Comparison of ENCODE assay signal across 8 cellular contexts in genomic region chr12:54300732-54301427, GRCh38. TPM values are rescaled to one million over a fixed set of nuclear protein-coding genes. Genes with fewer than 3 reads are reported as not detected.
DNase-seq lines count a peak whose midpoint lies in the region; ATAC-seq and TF ChIP-seq lines count a peak whose summit lies in the region.

Gene NFE2 (minus strand): TSS chr12:54301015. CDS start chr12:54295248, 5,767 bp downstream.

- peaks cover 10% of the 10 kb centered on the region for H3K4me1 Mint-ChIP-seq in activated CD8-positive, alpha-beta T cell treated with anti-CD3 and anti-CD28 coated beads for 36 hours (ENCODE audit: low read depth)
- H3K4me1 Mint-ChIP-seq in neural crest cell, result peaks cover 25% of the 10 kb centered on the region

- no peak for TF ChIP-seq CTCF in activated CD8-positive, alpha-beta T cell treated with anti-CD3 and anti-CD28 coated beads for 36 hours (IDR thresholded peaks at IDR 0.05)
- peak; percentile 11 for TF ChIP-seq CTCF in fibroblast of pulmonary artery (IDR thresholded peaks at IDR 0.05; ENCODE audit: low read length, missing control alignments)
- TF ChIP-seq CTCF in neural crest cell (conservative IDR thresholded peaks at IDR 0.05), result no peak

- H3K27ac Mint-ChIP-seq in activated CD8-positive, alpha-beta T cell treated with anti-CD3 and anti-CD28 coated beads for 36 hours, result no peak within 1 kb of the TSS
- no peak within 1 kb of the TSS for H3K27ac Mint-ChIP-seq in neural crest cell (ENCODE audit: unreplicated experiment)

- H3K27me3 Mint-ChIP-seq in activated CD8-positive, alpha-beta T cell treated with anti-CD3 and anti-CD28 coated beads for 36 hours, result peaks cover 45% of the 10 kb centered on the region
- H3K27me3 Mint-ChIP-seq in neural crest cell (ENCODE audit: low read depth), result peaks cover 53% of the 10 kb centered on the region

- POLR2A ChIA-PET in activated CD8-positive, alpha-beta T cell treated with anti-CD3 and anti-CD28 coated beads for 36 hours (lab: Charles Lee), result interaction anchor here (1.0 to 3.3 kb wide), 3 partner anchors 12 to 19 kb away, joined by 4 to 33 read pairs (median 5); no protein-coding TSS in a partner anchor

- CTCF ChIA-PET in activated CD8-positive, alpha-beta T cell treated with anti-CD3 and anti-CD28 coated beads for 36 hours (lab: Charles Lee), result interaction anchor here (0.6 to 3.5 kb wide), 9 partner anchors 9 to 139 kb away, joined by 3 to 14 read pairs (median 6); partner anchors contain the start of gene COPZ1

- peak within 1 kb of the TSS; percentile 37 for H3K4me3 ChIP-seq in fibroblast of pulmonary artery (replicated peaks; ENCODE audit: low read depth, low read length)

- DNase-seq in DMS 273 (lab: John Stamatoyannopoulos, UW; ENCODE audit: unreplicated experiment) (peak; percentile 55), DMS 273 treated with DMSO at 0.1 percent for 48 hours (lab: John Stamatoyannopoulos, UW) (no peak), NCI-H1436 (lab: John Stamatoyannopoulos, UW) (peak; percentile 33), fibroblast of pulmonary artery (ENCODE audit: low read depth) (peak; percentile 61), neural crest cell (ENCODE audit: low read depth, low spot score) (peak; percentile 53), SW 1271 (lab: John Stamatoyannopoulos, UW) (no peak)
- DNase-seq in activated CD8-positive, alpha-beta T cell treated with anti-CD3 and anti-CD28 coated beads for 36 hours, result peak; percentile 55

- no peaks in the 10 kb centered on the region for H3K36me3 Mint-ChIP-seq in activated CD8-positive, alpha-beta T cell treated with anti-CD3 and anti-CD28 coated beads for 36 hours (ENCODE audit: low read depth)
- no peaks in the 10 kb centered on the region for H3K36me3 Mint-ChIP-seq in neural crest cell (ENCODE audit: low read depth)

- intact Hi-C loops in activated CD8-positive, alpha-beta T cell treated with anti-CD3 and anti-CD28 coated beads for 36 hours (cut with micrococcal nuclease), result no loop called here

- peak; percentile 69 for ATAC-seq in activated CD8-positive, alpha-beta T cell treated with anti-CD3 and anti-CD28 coated beads for 36 hours
- no peak for ATAC-seq in GM19324 (IDR thresholded peaks at IDR 0.05; ENCODE audit: low FRiP score, unreplicated experiment)

- H3K4me3 Mint-ChIP-seq in activated CD8-positive, alpha-beta T cell treated with anti-CD3 and anti-CD28 coated beads for 36 hours, result no peak within 1 kb of the TSS
- H3K4me3 Mint-ChIP-seq in neural crest cell, result peak within 1 kb of the TSS; percentile 67

- no peaks in the 10 kb centered on the region for H3K9me3 Mint-ChIP-seq in activated CD8-positive, alpha-beta T cell treated with anti-CD3 and anti-CD28 coated beads for 36 hours
- no peaks in the 10 kb centered on the region for H3K9me3 Mint-ChIP-seq in neural crest cell

RNA-seq across cellular contexts. Expression of gene NFE2, which starts in this region (rescaled TPM):
- not detected for total RNA-seq in activated CD8-positive, alpha-beta T cell treated with anti-CD3 and anti-CD28 coated beads for 36 hours
- 0.32 TPM in 1 of 2 replicates, not detected in the other for total RNA-seq in neural crest cell

Comparison
In these comparisons a context has a peak if more than half of its experiments do, and no peak if none do; other contexts are left out.
1. DNase-seq: peak in DMS 273 (single experiment), NCI-H1436 (single experiment) and fibroblast of pulmonary artery (single experiment); none in DMS 273 treated with DMSO at 0.1 percent for 48 hours (single experiment) and SW 1271 (0 of 2).
2. Peak in DNase-seq and ATAC-seq in activated CD8-positive, alpha-beta T cell treated with anti-CD3 and anti-CD28 coated beads for 36 hours; RNA of the gene not detected or under 1 TPM.
3. Peak in DNase-seq in neural crest cell; RNA of the gene not detected or under 1 TPM.